22 cellular contexts compared by ENCODE assay signal in the genomic region with DNA sequence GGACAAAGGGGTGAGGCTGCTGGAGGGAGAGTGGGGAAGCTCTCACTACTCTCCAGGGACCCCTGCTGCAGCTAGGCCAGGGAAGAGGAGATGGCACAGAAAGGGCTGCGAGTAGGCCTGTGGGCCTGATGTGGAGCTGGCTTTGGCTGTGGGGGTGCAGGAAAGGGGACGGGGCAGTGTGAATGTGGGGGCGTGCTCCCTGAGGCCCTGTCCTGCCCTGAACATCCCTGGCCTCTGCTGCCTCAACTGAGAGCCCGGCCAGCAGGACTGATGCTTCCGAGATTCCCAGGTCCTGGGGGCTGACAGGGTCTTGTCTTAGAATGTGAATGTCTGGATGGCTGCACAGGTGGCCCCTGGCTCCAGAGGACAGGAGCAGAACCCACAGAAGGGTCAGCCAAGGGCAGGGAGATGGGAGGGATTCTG.
DNase-seq lines count a peak whose midpoint lies in the region; ATAC-seq and FAIRE-seq lines count a peak whose summit lies in the region.
"Had no signal": no experiment of that assay in that cellular context is flagged by ENCODE, and none has a peak within 500 bp of the region (broad histone marks: within the 10 kb centered on the region; RNA-seq: fewer than 3 reads in every experiment).

No MANE protein-coding gene starts in this region.

- no peak for FAIRE-seq in frontal cortex (lab: Jason Lieb, UNC)
- FAIRE-seq: colon, GM12891, small intestine had no signal

- H3K36me3 Mint-ChIP-seq in stimulated activated memory B cell treated with anti-CD40 and anti-IgM and Interleukin-4, amounts not matched to agents 10 μg/mL and 1 μg/mL and 100 μg/mL, for 72 hours = peaks cover 71% of the 10 kb centered on the region

- H3K9me3 ChIP-seq in right cardiac atrium (ENCODE audit: control insufficient read depth, low read length) = no peaks in the 10 kb centered on the region
- H3K9me3 ChIP-seq: upper lobe of right lung had no signal

- 82% methylated on average over 5 of the region's 5 CpGs for WGBS in right cardiac atrium

- no peaks in the 10 kb centered on the region for H3K4me1 Mint-ChIP-seq in stimulated activated naive CD8-positive, alpha-beta T cell treated with anti-CD3 and anti-CD28 coated beads, Interleukin-15, amount 100 ng/mL, for 72 hours
- peaks cover 23% of the 10 kb centered on the region for H3K4me1 Mint-ChIP-seq in stimulated activated memory B cell treated with anti-CD40 and anti-IgM and Interleukin-4, amounts not matched to agents 10 μg/mL and 1 μg/mL and 100 μg/mL, for 72 hours

- H3K9me3 Mint-ChIP-seq in stimulated activated naive CD8-positive, alpha-beta T cell treated with anti-CD3 and anti-CD28 coated beads, Interleukin-15, amount 100 ng/mL, for 72 hours = no peaks in the 10 kb centered on the region
- peaks cover 2% of the 10 kb centered on the region for H3K9me3 Mint-ChIP-seq in stimulated activated memory B cell treated with anti-CD40 and anti-IgM and Interleukin-4, amounts not matched to agents 10 μg/mL and 1 μg/mL and 100 μg/mL, for 72 hours
- H3K9me3 Mint-ChIP-seq: CD4-positive, alpha-beta T cell; naive B cell had no signal

- H3K4me3 Mint-ChIP-seq in stimulated activated naive CD8-positive, alpha-beta T cell treated with anti-CD3 and anti-CD28 coated beads, Interleukin-15, amount 100 ng/mL, for 72 hours = no peak overlapping the region
- no peak overlapping the region for H3K4me3 Mint-ChIP-seq in stimulated activated memory B cell treated with anti-CD40 and anti-IgM and Interleukin-4, amounts not matched to agents 10 μg/mL and 1 μg/mL and 100 μg/mL, for 72 hours
- H3K4me3 Mint-ChIP-seq: CD4-positive, alpha-beta T cell; naive B cell; T-helper 17 cell had no signal

- no peak for DNase-seq in stimulated activated naive CD8-positive, alpha-beta T cell treated with anti-CD3 and anti-CD28 coated beads, Interleukin-15, amount 100 ng/mL, for 72 hours
- no peak for DNase-seq in stimulated activated naive CD8-positive, alpha-beta T cell treated with anti-CD3 and anti-CD28 coated beads, Interleukin-15, Interleukin-2, amounts not matched to agents 100 U/mL and 50 U/mL, for 24 hours
- DNase-seq in right cardiac atrium = peak in 1 of 3 donors; percentile 47
- no peak for DNase-seq in NCI-H774 (lab: John Stamatoyannopoulos, UW)
- no peak for DNase-seq in cerebellar cortex (ENCODE audit: low spot score)
- no peak for DNase-seq in NOMO-1 treated with dmso at 0.1 percent for 144 hours (lab: John Stamatoyannopoulos, UW; ENCODE audit: unreplicated experiment)
- DNase-seq in frontal cortex (ENCODE audit: low spot score in 2 of 2) = no peak
- DNase-seq: activated CD4-positive, alpha-beta T cell treated with anti-CD3 and anti-CD28 coated beads, Interleukin-2, amount 50 U/mL, for 4 hours; activated naive CD4-positive, alpha-beta T cell; CD4-positive, alpha-beta T cell; islet precursor cell; mammary epithelial cell; naive B cell; NCI-H1092; NCI-H2107; small intestine; T-helper 17 cell; upper lobe of right lung; WERI-Rb-1 had no signal

- no peak overlapping the region for H3K4me3 ChIP-seq in right cardiac atrium (ENCODE audit: low read length)
- H3K4me3 ChIP-seq: upper lobe of right lung had no signal

- peaks cover 24% of the 10 kb centered on the region for H3K4me1 ChIP-seq in right cardiac atrium (ENCODE audit: control insufficient read depth, insufficient read depth, low read length)

- intact Hi-C loops in right cardiac atrium (cut with DNase I) = no loop called here

- H3K27ac Mint-ChIP-seq in stimulated activated naive CD8-positive, alpha-beta T cell treated with anti-CD3 and anti-CD28 coated beads, Interleukin-15, amount 100 ng/mL, for 72 hours = peak overlapping the region; percentile 69 to 79
- H3K27ac Mint-ChIP-seq in stimulated activated memory B cell treated with anti-CD40 and anti-IgM and Interleukin-4, amounts not matched to agents 10 μg/mL and 1 μg/mL and 100 μg/mL, for 72 hours = peak overlapping the region; percentile 22
- H3K27ac Mint-ChIP-seq: CD4-positive, alpha-beta T cell; naive B cell; T-helper 17 cell had no signal

- H3K27me3 Mint-ChIP-seq in stimulated activated naive CD8-positive, alpha-beta T cell treated with anti-CD3 and anti-CD28 coated beads, Interleukin-15, amount 100 ng/mL, for 72 hours = no peaks in the 10 kb centered on the region
- H3K27me3 Mint-ChIP-seq in stimulated activated memory B cell treated with anti-CD40 and anti-IgM and Interleukin-4, amounts not matched to agents 10 μg/mL and 1 μg/mL and 100 μg/mL, for 72 hours = no peaks in the 10 kb centered on the region
- H3K27me3 Mint-ChIP-seq: CD4-positive, alpha-beta T cell; naive B cell; T-helper 17 cell had no signal

- H3K27ac ChIP-seq in right cardiac atrium (ENCODE audit: low read length) = peak overlapping the region; percentile 90
- H3K27ac ChIP-seq: upper lobe of right lung, WERI-Rb-1 had no signal

- no peaks in the 10 kb centered on the region for H3K27me3 ChIP-seq in right cardiac atrium (ENCODE audit: control insufficient read depth, insufficient read depth)
- H3K27me3 ChIP-seq: upper lobe of right lung had no signal

- ATAC-seq in stimulated activated naive CD8-positive, alpha-beta T cell treated with anti-CD3 and anti-CD28 coated beads, Interleukin-15, amount 100 ng/mL, for 72 hours = no peak
- ATAC-seq in stimulated activated naive CD8-positive, alpha-beta T cell treated with anti-CD3 and anti-CD28 coated beads, Interleukin-15, Interleukin-2, amounts not matched to agents 100 U/mL and 50 U/mL, for 24 hours = no peak
- no peak for ATAC-seq in right cardiac atrium
- no peak for ATAC-seq in stimulated activated memory B cell treated with anti-CD40 and anti-IgM and Interleukin-4, amounts not matched to agents 10 μg/mL and 1 μg/mL and 100 μg/mL, for 72 hours
- ATAC-seq: T-helper 17 cell had no signal
